ENCODE assay signal across 26 cellular contexts in the genomic region with DNA sequence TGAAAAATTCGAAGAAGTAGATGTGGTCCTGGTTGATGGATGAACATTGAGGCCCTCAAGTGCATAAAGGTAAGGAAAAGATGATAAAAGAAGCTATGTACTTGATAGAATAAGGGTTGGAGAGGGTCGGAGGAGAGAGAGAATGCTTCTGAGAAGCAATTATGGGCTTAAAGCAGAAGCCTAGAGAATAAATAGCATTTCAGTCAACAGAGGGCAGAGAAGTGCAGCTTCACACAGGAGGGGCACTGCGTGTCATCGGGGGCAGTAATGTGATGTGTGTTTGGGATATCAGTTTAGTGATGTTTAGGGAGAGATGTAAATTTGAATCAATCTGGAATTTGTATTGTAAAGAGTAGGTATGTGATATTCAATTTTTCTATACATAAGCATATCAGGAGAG.
"Had no signal": no experiment of that assay in that cellular context is flagged by ENCODE, and none has a peak within 500 bp of the region (broad histone marks: within the 10 kb centered on the region; RNA-seq: fewer than 3 reads in every experiment).

No MANE protein-coding gene starts in this region.

- H3K27me3 ChIP-seq: gastroesophageal sphincter, heart left ventricle, neutrophil, ovary, right atrium auricular region, upper lobe of left lung had no signal

- H3K4me1 ChIP-seq: gastroesophageal sphincter, psoas muscle, upper lobe of left lung had no signal

- ATAC-seq: activated T-cell treated with anti-CD3 and anti-CD28 coated beads, Interleukin-2, amount 50 U/mL, for 72 hours; gastroesophageal sphincter; heart left ventricle; natural killer cell; psoas muscle; stimulated activated naive CD8-positive, alpha-beta T cell treated with anti-CD3 and anti-CD28 coated beads, Interleukin-15, Interleukin-2, amounts not matched to agents 100 U/mL and 50 U/mL, for 24 hours had no signal

- H3K4me3 ChIP-seq: coronary artery, gastroesophageal sphincter, heart left ventricle, ovary, psoas muscle, right atrium auricular region, upper lobe of left lung had no signal

- H3K36me3 ChIP-seq: gastroesophageal sphincter, heart left ventricle, neutrophil, ovary, right atrium auricular region, upper lobe of left lung had no signal

- H3K9me3 ChIP-seq: gastroesophageal sphincter, neutrophil, ovary, right atrium auricular region, upper lobe of left lung had no signal

- H3K27ac ChIP-seq: coronary artery, epithelial cell of prostate, gastroesophageal sphincter, neutrophil, ovary, psoas muscle, right atrium auricular region, upper lobe of left lung had no signal

- DNase-seq: activated CD4-positive, alpha-beta memory T cell treated with anti-CD3 and anti-CD28 coated beads, Interleukin-2, amount 10 ng/mL, durations not matched to agents 7 days and 5 days; activated CD4-positive, alpha-beta T cell treated with anti-CD3 and anti-CD28 coated beads, Interleukin-2, amount 10 ng/mL, durations not matched to agents 24 days and 14 days; activated CD4-positive, CD25-positive, alpha-beta regulatory T cell; activated effector memory CD4-positive, alpha-beta T cell treated with Interleukin-2 at 50 U/mL for 16 hours; activated naive CD4-positive, alpha-beta T cell treated with anti-CD3 and anti-CD28 coated beads for 36 hours; activated naive CD8-positive, alpha-beta T cell treated with anti-CD3 and anti-CD28 coated beads, Interleukin-2, amount 10 ng/mL, durations not matched to agents 7 days and 5 days; activated T-cell treated with anti-CD3 and anti-CD28 coated beads, Interleukin-2, amount 50 U/mL, for 72 hours; amygdala; cerebellar nuclear complex; heart left ventricle; left ventricle myocardium superior; mammary epithelial cell; midbrain; natural killer cell; ovary; psoas muscle; stimulated activated CD4-positive, alpha-beta T cell treated with anti-CD3 and anti-CD28 coated beads, Interleukin-12 subunit alpha, Interleukin-12 subunit beta, amount 100 ng/mL, for 4 hours; stimulated activated CD4-positive, alpha-beta T cell treated with anti-CD3 and anti-CD28 coated beads, Interleukin-4, amount 100 ng/mL, for 4 hours; stimulated activated naive CD8-positive, alpha-beta T cell treated with anti-CD3 and anti-CD28 coated beads, Interleukin-15, Interleukin-2, amounts not matched to agents 100 U/mL and 50 U/mL, for 24 hours; T-helper 9 cell; upper lobe of left lung had no signal
